In the genomic region with DNA sequence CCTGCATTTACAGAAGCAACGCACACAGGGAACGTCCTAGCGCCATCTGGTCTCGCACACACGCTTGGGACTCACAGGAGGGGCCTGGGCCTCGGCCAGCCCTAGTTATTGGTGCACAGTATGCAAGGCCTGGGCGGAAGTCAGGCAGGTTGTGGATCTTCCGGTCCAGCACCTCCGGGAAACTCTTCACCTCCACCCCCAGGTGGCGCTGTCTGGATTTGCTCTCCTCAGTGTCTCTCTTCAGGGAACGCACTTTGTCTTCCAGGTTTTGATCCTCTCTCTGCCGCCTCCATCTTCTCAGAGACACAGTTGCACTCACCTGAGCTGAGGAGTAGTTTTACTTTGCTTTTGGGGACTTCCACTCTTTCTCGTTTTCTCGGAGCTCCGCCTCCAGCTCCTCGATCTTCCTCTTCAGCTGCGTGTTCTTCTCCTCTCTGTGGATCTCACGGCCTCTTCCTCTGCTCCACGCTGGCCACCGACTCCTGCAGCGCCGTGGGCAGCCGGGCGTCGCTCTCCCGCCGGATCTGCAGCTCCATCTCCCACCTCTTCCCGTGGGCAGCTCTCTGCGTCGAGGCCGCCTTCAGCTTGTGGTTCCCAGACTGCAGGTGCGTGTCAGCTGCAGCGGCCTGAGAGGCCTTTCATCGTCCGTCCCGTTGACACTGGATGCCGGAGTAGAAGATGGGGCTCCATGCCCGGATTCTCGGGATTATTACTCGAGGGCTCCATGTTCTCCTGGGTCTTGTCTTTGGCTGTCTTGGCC, we compare ENCODE assay signal across 9 cellular contexts.
DNase-seq lines count a peak whose midpoint lies in the region; ATAC-seq, FAIRE-seq and TF ChIP-seq lines count a peak whose summit lies in the region.
"Had no signal": no experiment of that assay in that cellular context is flagged by ENCODE, and none has a peak within 500 bp of the region (broad histone marks: within the 10 kb centered on the region; RNA-seq: fewer than 3 reads in every experiment).

No MANE protein-coding gene starts in this region.

- H2AK5ac ChIP-seq in H9 (ENCODE audit: insufficient read length, low read length) = no peak overlapping the region

- intact Hi-C loops in body of pancreas (cut with DNase I) = no loop called here

- no peaks in the 10 kb centered on the region for H4K20me1 ChIP-seq in H9 (ENCODE audit: control insufficient read depth, insufficient read depth, insufficient read length)

- no peak overlapping the region for H3K14ac ChIP-seq in H9 (ENCODE audit: insufficient read depth, low read length)

- H3K4me1 ChIP-seq in H9 (ENCODE audit: insufficient read depth, low read length) (no peaks in the 10 kb centered on the region), body of pancreas (no peaks in the 10 kb centered on the region)

- H3K27ac ChIP-seq in 22Rv1 = no peak overlapping the region
- no peak overlapping the region for H3K27ac ChIP-seq in H9 (ENCODE audit: insufficient read length, low read depth, low read length)
- no peak overlapping the region for H3K27ac ChIP-seq in body of pancreas
- H3K27ac ChIP-seq: neutrophil had no signal

- H3K27me3 ChIP-seq in H9 (ENCODE audit: insufficient read depth, low read length) (no peaks in the 10 kb centered on the region), body of pancreas (no peaks in the 10 kb centered on the region)
- H3K27me3 ChIP-seq: neutrophil had no signal

- no peaks in the 10 kb centered on the region for H3K4me1 Mint-ChIP-seq in H9

- H4K5ac ChIP-seq in H9 (ENCODE audit: insufficient read length, low read depth, low read length) = no peak overlapping the region

- no peak overlapping the region for H3K4ac ChIP-seq in H9 (ENCODE audit: low read depth, low read length)

- no peak overlapping the region for H3K18ac ChIP-seq in H9 (ENCODE audit: insufficient read length, low read depth, low read length)

- no peaks in the 10 kb centered on the region for H3K79me2 ChIP-seq in H9 (ENCODE audit: insufficient read depth, low read length)

- no peak overlapping the region for H2BK15ac ChIP-seq in H9 (ENCODE audit: low read depth, low read length)

- H2BK5ac ChIP-seq in H9 (ENCODE audit: insufficient read length, low read length) = no peak overlapping the region

- H4K8ac ChIP-seq in H9 (replicated peaks; ENCODE audit: insufficient read length, low read depth, low read length) = no peak overlapping the region

- H3K9ac ChIP-seq in H9 (ENCODE audit: extremely low read depth, insufficient read length, low read length) = no peak overlapping the region

- H4K91ac ChIP-seq in H9 (ENCODE audit: insufficient read length, low read depth, low read length) = no peak overlapping the region

- H3K36me3 ChIP-seq in body of pancreas (replicated peaks in 1 of 2; ENCODE audit: insufficient read depth in 1 of 2, low read depth in 2 of 2) = no peaks in the 10 kb centered on the region
- H3K36me3 ChIP-seq: neutrophil had no signal

- no peak overlapping the region for H3T11ph ChIP-seq in H9 (ENCODE audit: low read length)

- H3K79me1 ChIP-seq in H9 (ENCODE audit: insufficient read depth, low read depth, low read length, poor library complexity, severe bottlenecking) = no peaks in the 10 kb centered on the region

- H3K36me3 Mint-ChIP-seq in H9 (ENCODE audit: insufficient read depth in 1 of 3, low read depth in 3 of 3) = peaks cover 2 to 15% (median 13%) of the 10 kb centered on the region in 3 experiments; a peak in 5 of 7 replicates

- ATAC-seq in body of pancreas (no peak), GM19035 (IDR thresholded peaks at IDR 0.05; ENCODE audit: unreplicated experiment) (no peak)

- H3K4me3 Mint-ChIP-seq in H9 = no peak overlapping the region

- TF ChIP-seq POLR2A in body of pancreas (IDR thresholded peaks at IDR 0.05) = no peak

- no peak overlapping the region for H3K4me2 ChIP-seq in H9 (ENCODE audit: insufficient read depth, insufficient read length, low read length)

- no peaks in the 10 kb centered on the region for H3K23me2 ChIP-seq in H9 (ENCODE audit: insufficient read length, low read depth, low read length, poor library complexity, severe bottlenecking)

- WGBS in H9 (ENCODE audit: extremely low coverage, insufficient read length, low lambda C conversion rate) = no CpG with 5 or more reads among the region's 40 CpGs
- 74 to 81% methylated on average over 39 to 40 of the region's 40 CpGs for WGBS in body of pancreas, 2 donors

- H3K27me3 Mint-ChIP-seq in H9 (ENCODE audit: low read depth) = no peaks in the 10 kb centered on the region; the same call in 1 of the 2 replicates

- H2BK120ac ChIP-seq in H9 (ENCODE audit: low read depth, low read length, poor library complexity, severe bottlenecking) = no peak overlapping the region

- H3K9me3 ChIP-seq in H9 (ENCODE audit: control insufficient read depth, low read depth, low read length) (peaks cover 57% of the 10 kb centered on the region), body of pancreas (no peaks in the 10 kb centered on the region)
- H3K9me3 ChIP-seq: neutrophil had no signal

- no peak overlapping the region for H3K56ac ChIP-seq in H9 (ENCODE audit: insufficient read length, low read depth, low read length)

- no peak overlapping the region for H2BK20ac ChIP-seq in H9 (ENCODE audit: low read depth, low read length, poor library complexity, severe bottlenecking)

- no peak overlapping the region for H2AFZ ChIP-seq in H9 (ENCODE audit: low read length)

- FAIRE-seq in urothelium cell line (lab: Jason Lieb, UNC) = no peak

- DNase-seq in H9 (no peak), epithelial cell of proximal tubule (ENCODE audit: low read depth) (no peak), urothelium cell line (ENCODE audit: low spot score) (peak; percentile 31), body of pancreas (no peak), kidney tubule cell (ENCODE audit: low spot score) (no peak)
- peak; percentile 42 for DNase-seq in activated CD4-positive, CD25-positive, alpha-beta regulatory T cell treated with anti-CD3 and anti-CD28 coated beads, Interleukin-2, amount 50 U/mL, for 16 hours (ENCODE audit: low read depth, low spot score)

- no peak overlapping the region for H3K27ac Mint-ChIP-seq in H9

- TF ChIP-seq CTCF in 22Rv1 (IDR thresholded peaks at IDR 0.05) = peak; percentile 39
- TF ChIP-seq CTCF in H9 (conservative IDR thresholded peaks at IDR 0.05) = peak; percentile 21; the same call in 1 of the 3 replicates
- peak; percentile 17 for TF ChIP-seq CTCF in epithelial cell of proximal tubule (conservative IDR thresholded peaks at IDR 0.05; ENCODE audit: low read depth, low read length)
- no peak for TF ChIP-seq CTCF in body of pancreas (IDR thresholded peaks at IDR 0.05)

- no peak overlapping the region for H2BK12ac ChIP-seq in H9 (ENCODE audit: insufficient read length, low read depth, low read length)

- H3K23ac ChIP-seq in H9 (ENCODE audit: insufficient read length, low read depth, low read length) = no peak overlapping the region

- H3K4me3 ChIP-seq in epithelial cell of proximal tubule (ENCODE audit: low read depth, low read length) = no peak overlapping the region
- no peak overlapping the region for H3K4me3 ChIP-seq in body of pancreas

- peaks cover 85 to 90% of the 10 kb centered on the region in 2 experiments for H3K9me3 Mint-ChIP-seq in H9

Comparison
In these comparisons a context has a peak if more than half of its experiments do, and no peak if none do; other contexts are left out.
1. CTCF ChIP-seq: peak in 22Rv1 (single experiment), H9 (single experiment) and epithelial cell of proximal tubule (single experiment); none in body of pancreas (0 of 7).
2. DNase-seq: peak in activated CD4-positive, CD25-positive, alpha-beta regulatory T cell treated with anti-CD3 and anti-CD28 coated beads, Interleukin-2, amount 50 U/mL, for 16 hours (single experiment) and urothelium cell line (single experiment); none in H9 (single experiment), epithelial cell of proximal tubule (single experiment), body of pancreas (0 of 4) and kidney tubule cell (single experiment).